ENCODE assay signal across 1 cellular context in genomic region chr3:126475411-126476114, GRCh38.
TF ChIP-seq lines count a peak whose summit lies in the region.

ZXDC (minus strand) TSS chr3:126475891; CDS start chr3:126475865, 26 bp downstream.

TF ChIP-seq in HepG2, 621 proteins besides CTCF, POLR2A, EP300 and RAD21 (continued from another document and continues in another):
- 0 out of 2 replicates have a peak, but pooled peaks have one; percentile 18 for TF ChIP-seq HBP1 (CRISPR knock-in tag; IDR thresholded peaks at IDR 0.05; ENCODE audit: low read depth)
- no peak for TF ChIP-seq SIX4 (CRISPR knock-in tag; IDR thresholded peaks at IDR 0.05)
- TF ChIP-seq CENPBD1 (CRISPR knock-in tag; IDR thresholded peaks at IDR 0.05; ENCODE audit: borderline replicate concordance, low read depth) = no peak
- TF ChIP-seq SNAPC4 (CRISPR knock-in tag; IDR thresholded peaks at IDR 0.05) = no peak
- peak; percentile 74 for TF ChIP-seq POLR2G (IDR thresholded peaks at IDR 0.05; ENCODE audit: low read depth, low read length)
- no peak for TF ChIP-seq ZNF891 (CRISPR knock-in tag; IDR thresholded peaks at IDR 0.05)
- TF ChIP-seq ATF4 (CRISPR knock-in tag; IDR thresholded peaks at IDR 0.05) = peak in 1 of 2 experiments; percentile 42; a peak in 1 of 4 replicates
- no peak for TF ChIP-seq TFE3 (CRISPR knock-in tag; IDR thresholded peaks at IDR 0.05)
- TF ChIP-seq ZNF746 (CRISPR knock-in tag; IDR thresholded peaks at IDR 0.05) = no peak
- TF ChIP-seq ZKSCAN1 (IDR thresholded peaks at IDR 0.05; ENCODE audit: low read length) = no peak
- no peak for TF ChIP-seq ZNF207 (IDR thresholded peaks at IDR 0.05; ENCODE audit: borderline replicate concordance)
- TF ChIP-seq ZNF768 (CRISPR knock-in tag; IDR thresholded peaks at IDR 0.05) = no peak
- TF ChIP-seq REST (IDR thresholded peaks at IDR 0.05; ENCODE audit: borderline replicate concordance in 1 of 2, low read depth in 1 of 2, low read length in 2 of 2) = no peak
- no peak for TF ChIP-seq HNRNPH1 (optimal IDR thresholded peaks at IDR 0.05; ENCODE audit: low read depth, low read length)
- no peak for TF ChIP-seq TBX3 (IDR thresholded peaks at IDR 0.05; ENCODE audit: borderline replicate concordance)
- TF ChIP-seq JUN (CRISPR knock-in tag; IDR thresholded peaks at IDR 0.05) = no peak
- no peak for TF ChIP-seq ZNF496 (CRISPR knock-in tag; IDR thresholded peaks at IDR 0.05; ENCODE audit: insufficient replicate concordance)
- TF ChIP-seq FOSL1 (CRISPR knock-in tag; IDR thresholded peaks at IDR 0.05; ENCODE audit: borderline replicate concordance) = no peak
- TF ChIP-seq RFX5 (IDR thresholded peaks at IDR 0.05; ENCODE audit: low read depth, low read length) = no peak
- TF ChIP-seq CHD4 (IDR thresholded peaks at IDR 0.05; ENCODE audit: borderline replicate concordance, low read length) = no peak
- TF ChIP-seq ZNF672 (CRISPR knock-in tag; IDR thresholded peaks at IDR 0.05) = 0 out of 2 replicates have a peak, but pooled peaks have one; percentile 41
- TF ChIP-seq ZNF629 (CRISPR knock-in tag; conservative IDR thresholded peaks at IDR 0.05) = no peak
- TF ChIP-seq ZNF333 (CRISPR knock-in tag; IDR thresholded peaks at IDR 0.05; ENCODE audit: borderline replicate concordance) = no peak
- no peak for TF ChIP-seq ZNF562 (CRISPR knock-in tag; IDR thresholded peaks at IDR 0.05; ENCODE audit: borderline replicate concordance)
- no peak for TF ChIP-seq LRRFIP1 (CRISPR knock-in tag; conservative IDR thresholded peaks at IDR 0.05)
- TF ChIP-seq ZNF816 (CRISPR knock-in tag; IDR thresholded peaks at IDR 0.05; ENCODE audit: borderline replicate concordance) = no peak
- TF ChIP-seq FOXP4 (CRISPR knock-in tag; IDR thresholded peaks at IDR 0.05) = no peak
- TF ChIP-seq RXRB (CRISPR knock-in tag; IDR thresholded peaks at IDR 0.05; ENCODE audit: borderline replicate concordance) = no peak
- TF ChIP-seq GATAD2A (CRISPR knock-in tag; IDR thresholded peaks at IDR 0.05) = no peak
- TF ChIP-seq LCORL (IDR thresholded peaks at IDR 0.05) = no peak
- no peak for TF ChIP-seq LCORL (CRISPR knock-in tag; IDR thresholded peaks at IDR 0.05)
- TF ChIP-seq HOXA7 (CRISPR knock-in tag; IDR thresholded peaks at IDR 0.05) = no peak
- TF ChIP-seq ZBTB25 (CRISPR knock-in tag; IDR thresholded peaks at IDR 0.05) = no peak
- TF ChIP-seq UBTF (CRISPR knock-in tag; IDR thresholded peaks at IDR 0.05) = peak; percentile 83; the same call in 1 of the 2 replicates
- no peak for TF ChIP-seq ZNF230 (CRISPR knock-in tag; IDR thresholded peaks at IDR 0.05)
- no peak for TF ChIP-seq PHF21A (CRISPR knock-in tag; IDR thresholded peaks at IDR 0.05)
